ENCODE assay signal across 14 cellular contexts in genomic region chr2:134279417-134279816, GRCh38.
"Had no signal": no experiment of that assay in that cellular context is flagged by ENCODE, and none has a peak within 500 bp of the region (broad histone marks: within the 10 kb centered on the region; RNA-seq: fewer than 3 reads in every experiment).

No MANE protein-coding gene starts in this region.

- H3K9me3 ChIP-seq: esophagus squamous epithelium, lower lobe of right lung, neutrophil, pancreas, sigmoid colon had no signal

- DNase-seq: activated CD4-positive, alpha-beta T cell treated with anti-CD3 and anti-CD28 coated beads, Interleukin-2, amount 50 U/mL, for 4 hours; activated gamma-delta T cell; dermis blood vessel endothelial cell; effector memory CD4-positive, alpha-beta T cell; esophagus squamous epithelium; lower lobe of right lung; pancreas; sigmoid colon; stimulated activated CD4-positive, alpha-beta T cell treated with anti-CD3 and anti-CD28 coated beads, Interleukin-4, amount 100 ng/mL, for 4 hours; stimulated activated naive CD4-positive, alpha-beta T cell had no signal

- H3K36me3 ChIP-seq: esophagus squamous epithelium, lower lobe of right lung, neutrophil, pancreas, sigmoid colon had no signal

- H3K27me3 ChIP-seq: esophagus squamous epithelium, neutrophil, pancreas, sigmoid colon had no signal

- FAIRE-seq: bronchial epithelial cell, endothelial cell of umbilical vein, pancreas had no signal

- ATAC-seq: lower lobe of right lung; natural killer cell treated with Interleukin-12 subunit alpha and Interleukin-12 subunit beta and Interleukin-15 and Interleukin-18, amount 100 ng/mL, for 72 hours had no signal

- H3K27ac ChIP-seq: esophagus squamous epithelium, lower lobe of right lung, neutrophil, pancreas, sigmoid colon had no signal

- H3K4me3 ChIP-seq: esophagus squamous epithelium, lower lobe of right lung, pancreas, sigmoid colon had no signal
